ENCODE assay signal across 11 cellular contexts in genomic region chr6:80454197-80454596, GRCh38.
DNase-seq lines count a peak whose midpoint lies in the region; ATAC-seq and TF ChIP-seq lines count a peak whose summit lies in the region.
"Had no signal": no experiment of that assay in that cellular context is flagged by ENCODE, and none has a peak within 500 bp of the region (broad histone marks: within the 10 kb centered on the region; RNA-seq: fewer than 3 reads in every experiment).

No MANE protein-coding gene starts in this region.

- intact Hi-C loops in prostate gland (cut with DNase I) = loop anchor here (10.0 kb wide), 2 partner anchors 119 to 239 kb away; no protein-coding TSS in a partner anchor

- in situ Hi-C loops in astrocyte of the spinal cord (cut with HindIII; ENCODE audit: low sequenced_read_pairs) = no loop called here

- H3K9me3 Mint-ChIP-seq in stimulated activated naive B cell treated with anti-CD40 and anti-IgM and Interleukin-4, amounts not matched to agents 10 μg/mL and 1 μg/mL and 100 μg/mL, for 72 hours = peaks cover 0 to 1% of the 10 kb centered on the region in 2 donors

- no peak for TF ChIP-seq POLR2A in prostate gland (IDR thresholded peaks at IDR 0.05)

- WGBS in prostate gland = 63% methylated on average over 1 of the region's 1 CpG

- H3K27me3 ChIP-seq in prostate gland (replicated peaks; ENCODE audit: insufficient read depth) = no peaks in the 10 kb centered on the region

- TF ChIP-seq CTCF in astrocyte of the spinal cord (IDR thresholded peaks at IDR 0.05; ENCODE audit: low read depth, low read length) (no peak), prostate gland (IDR thresholded peaks at IDR 0.05) (no peak)

- no peak overlapping the region for H3K4me3 Mint-ChIP-seq in stimulated activated naive B cell treated with anti-CD40 and anti-IgM and Interleukin-4, amounts not matched to agents 10 μg/mL and 1 μg/mL and 100 μg/mL, for 72 hours
- H3K4me3 Mint-ChIP-seq: IgD-negative memory B cell had no signal

- no peaks in the 10 kb centered on the region for H3K9me3 ChIP-seq in prostate gland

- no peak overlapping the region for H3K4me3 ChIP-seq in astrocyte of the spinal cord (ENCODE audit: low read depth, low read length)
- H3K4me3 ChIP-seq in prostate gland = no peak overlapping the region

- H3K4me1 Mint-ChIP-seq in stimulated activated naive B cell treated with anti-CD40 and anti-IgM and Interleukin-4, amounts not matched to agents 10 μg/mL and 1 μg/mL and 100 μg/mL, for 72 hours = peaks cover 12 to 13% of the 10 kb centered on the region in 2 donors
- H3K4me1 Mint-ChIP-seq: IgD-negative memory B cell had no signal

- peak; percentile 58 to 64 for ATAC-seq in activated CD4-positive, CD25-positive, alpha-beta regulatory T cell treated with anti-CD3 and anti-CD28 coated beads, Interleukin-2, amount 50 U/mL, for 24 hours
- peak; percentile 94 for ATAC-seq in HG03442 (IDR thresholded peaks at IDR 0.05; ENCODE audit: unreplicated experiment)
- peak; percentile 97 to 98 for ATAC-seq in stimulated activated naive B cell treated with anti-CD40 and anti-IgM and Interleukin-4, amounts not matched to agents 10 μg/mL and 1 μg/mL and 100 μg/mL, for 72 hours (replicated peaks)

- no peak for DNase-seq in activated CD4-positive, CD25-positive, alpha-beta regulatory T cell (lab: John Stamatoyannopoulos, UW)
- DNase-seq in astrocyte of the spinal cord (ENCODE audit: low read depth, low spot score) (peak; percentile 94), NCI-H1105 (lab: John Stamatoyannopoulos, UW) (no peak), prostate gland (ENCODE audit: low spot score) (no peak)
- DNase-seq in stimulated activated naive B cell treated with anti-CD40 and anti-IgM and Interleukin-4, amounts not matched to agents 10 μg/mL and 1 μg/mL and 100 μg/mL, for 72 hours = peak; percentile 39
- DNase-seq in stimulated activated CD4-positive, alpha-beta T cell treated with anti-CD3 and anti-CD28 coated beads, Interleukin-2, amount 100 ng/mL, for 24 hours = no peak
- DNase-seq: activated effector memory CD4-positive, alpha-beta T cell treated with Interleukin-2 at 50 U/mL for 16 hours; AML-193 had no signal

- no peaks in the 10 kb centered on the region for H3K27me3 Mint-ChIP-seq in stimulated activated naive B cell treated with anti-CD40 and anti-IgM and Interleukin-4, amounts not matched to agents 10 μg/mL and 1 μg/mL and 100 μg/mL, for 72 hours
- H3K27me3 Mint-ChIP-seq: IgD-negative memory B cell had no signal

- H3K36me3 ChIP-seq in prostate gland = no peaks in the 10 kb centered on the region

- H3K4me1 ChIP-seq in prostate gland (replicated peaks) = no peaks in the 10 kb centered on the region

- peak overlapping the region; percentile 42 for H3K27ac Mint-ChIP-seq in stimulated activated naive B cell treated with anti-CD40 and anti-IgM and Interleukin-4, amounts not matched to agents 10 μg/mL and 1 μg/mL and 100 μg/mL, for 72 hours
- H3K27ac Mint-ChIP-seq: IgD-negative memory B cell had no signal

- H3K36me3 Mint-ChIP-seq in stimulated activated naive B cell treated with anti-CD40 and anti-IgM and Interleukin-4, amounts not matched to agents 10 μg/mL and 1 μg/mL and 100 μg/mL, for 72 hours = peaks cover 0 to 5% of the 10 kb centered on the region in 2 donors
- H3K36me3 Mint-ChIP-seq: IgD-negative memory B cell had no signal

- no peak overlapping the region for H3K27ac ChIP-seq in prostate gland

Comparison
In these comparisons a context has a peak if more than half of its experiments do, and no peak if none do; other contexts are left out.
1. DNase-seq: peak in astrocyte of the spinal cord (single experiment) and stimulated activated naive B cell treated with anti-CD40 and anti-IgM and Interleukin-4, amounts not matched to agents 10 μg/mL and 1 μg/mL and 100 μg/mL, for 72 hours (single experiment); none in activated CD4-positive, CD25-positive, alpha-beta regulatory T cell (0 of 4), NCI-H1105 (single experiment), prostate gland (single experiment) and stimulated activated CD4-positive, alpha-beta T cell treated with anti-CD3 and anti-CD28 coated beads, Interleukin-2, amount 100 ng/mL, for 24 hours (0 of 2).
2. Peak in every context shown above with its lines, with median percentiles within 50 percentile points of each other: ATAC-seq.